14 cellular contexts compared by ENCODE assay signal in the genomic region with DNA sequence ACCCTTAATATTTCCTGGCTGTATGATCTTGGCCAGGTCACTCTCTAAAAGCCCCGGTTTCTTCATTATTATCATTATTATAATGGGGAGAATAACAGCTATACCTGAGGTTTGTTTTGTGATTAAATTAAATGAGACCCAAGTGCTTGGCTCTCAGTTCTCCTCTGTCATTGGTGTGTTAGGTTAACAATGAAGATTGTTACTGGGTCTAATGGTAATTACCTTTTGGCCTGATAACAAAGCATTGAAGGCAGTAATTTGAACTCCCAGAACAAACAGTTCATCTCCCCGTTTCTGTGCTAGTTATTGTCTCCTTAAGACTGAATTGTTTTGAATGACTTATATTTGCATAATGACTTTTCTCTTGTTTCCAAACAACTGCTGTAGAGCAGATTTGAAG. TPM values are rescaled to one million over a fixed set of nuclear protein-coding genes. Genes with fewer than 3 reads are reported as not detected.
DNase-seq lines count a peak whose midpoint lies in the region; ATAC-seq lines count a peak whose summit lies in the region.
"Had no signal": no experiment of that assay in that cellular context is flagged by ENCODE, and none has a peak within 500 bp of the region (broad histone marks: within the 10 kb centered on the region; RNA-seq: fewer than 3 reads in every experiment).

No MANE protein-coding gene starts in this region.

- no peak overlapping the region for H3K23ac ChIP-seq in mesendoderm (ENCODE audit: low read length)

- no peak overlapping the region for H3K56ac ChIP-seq in mesendoderm (ENCODE audit: low read length)

- H2BK120ac ChIP-seq in mesendoderm (ENCODE audit: low read depth, low read length) = no peak overlapping the region

- no peak overlapping the region for H2BK15ac ChIP-seq in mesendoderm (replicated peaks; ENCODE audit: low read depth)

- ATAC-seq in GM18519 (IDR thresholded peaks at IDR 0.05; ENCODE audit: low FRiP score, unreplicated experiment) = no peak

- no peaks in the 10 kb centered on the region for H3K79me1 ChIP-seq in mesendoderm (ENCODE audit: low read length)

- no peaks in the 10 kb centered on the region for H3K4me1 ChIP-seq in mesendoderm (ENCODE audit: control insufficient read depth, low read depth, low read length)
- H3K4me1 ChIP-seq: SJSA1 had no signal

- no peak overlapping the region for H4K5ac ChIP-seq in mesendoderm (ENCODE audit: low read length)

- no peaks in the 10 kb centered on the region for H3K36me3 ChIP-seq in mesendoderm (ENCODE audit: control insufficient read depth, insufficient read depth, low read length)
- H3K36me3 ChIP-seq: SJSA1 had no signal

- H3K9ac ChIP-seq in mesendoderm (ENCODE audit: low read length) = no peak overlapping the region

- no peak overlapping the region for H3K18ac ChIP-seq in mesendoderm (ENCODE audit: low read length)

- no peaks in the 10 kb centered on the region for H3K27me3 ChIP-seq in mesendoderm (ENCODE audit: insufficient read depth, low read length, poor library complexity)
- H3K27me3 ChIP-seq: SJSA1 had no signal

- no peak overlapping the region for H3K27ac ChIP-seq in mesendoderm (ENCODE audit: low read depth, low read length)
- H3K27ac ChIP-seq: SJSA1 had no signal

- no peaks in the 10 kb centered on the region for H3K79me2 ChIP-seq in mesendoderm (ENCODE audit: control insufficient read depth, insufficient read depth, low read length)

- H3K4ac ChIP-seq in mesendoderm (ENCODE audit: low read depth, low read length) = no peak overlapping the region

- in situ Hi-C loops in ACHN (cut with HindIII; ENCODE audit: low pct_ligation_motif_present, low pct_unique_long_range_greater_than_20kb, low sequenced_read_pairs) = no loop called here

- H3K4me3 ChIP-seq in mesendoderm (ENCODE audit: low read length) = no peak overlapping the region
- H3K4me3 ChIP-seq: SJSA1 had no signal

- DNase-seq in NCI-H1105 (lab: John Stamatoyannopoulos, UW) (peak; percentile 14), NCI-H146 treated with DMSO at 0.1 percent for 48 hours (lab: John Stamatoyannopoulos, UW; ENCODE audit: unreplicated experiment) (peak; percentile 74), NCI-H748 (lab: John Stamatoyannopoulos, UW; ENCODE audit: unreplicated experiment) (peak; percentile 89), mesendoderm (peak; percentile 35), ACHN (no peak), NCI-H2171 (lab: John Stamatoyannopoulos, UW) (no peak)
- DNase-seq: Caco-2, DMS153, EL, HFFc6, NCI-H1694 treated with DMSO at 0.1 percent for 48 hours, NCI-H510A treated with DMSO at 0.1 percent for 48 hours had no signal

- no peak overlapping the region for H3K4me2 ChIP-seq in mesendoderm (ENCODE audit: low read length)

- H4K8ac ChIP-seq in mesendoderm (ENCODE audit: low read depth, low read length) = no peak overlapping the region

- H2BK5ac ChIP-seq in mesendoderm (ENCODE audit: low read length) = no peak overlapping the region

- no peak overlapping the region for H2AK5ac ChIP-seq in mesendoderm (ENCODE audit: low read length)

- WGBS in mesendoderm (ENCODE audit: extremely low coverage, insufficient coverage, low lambda C conversion rate) = no CpG with 5 or more reads among the region's 2 CpGs

RNA-seq across cellular contexts. Expression of gene ANAPC4, which starts 6.8 kb away (rescaled TPM):
- polyA plus RNA-seq in mesendoderm (2013, experiment 1 of 2) = 26.0 TPM
- polyA plus RNA-seq in mesendoderm (2013, experiment 2 of 2) = 24.2 TPM

RNA-seq across cellular contexts. Expression of gene ZCCHC4, which starts 57.7 kb away (rescaled TPM):
- polyA plus RNA-seq in mesendoderm (2013, experiment 1 of 2) = 7.1 TPM
- 7.2 TPM for polyA plus RNA-seq in mesendoderm (2013, experiment 2 of 2)

Comparison
In these comparisons a context has a peak if more than half of its experiments do, and no peak if none do; other contexts are left out.
1. DNase-seq: peak in NCI-H1105 (single experiment), NCI-H146 treated with DMSO at 0.1 percent for 48 hours (single experiment), NCI-H748 (single experiment) and mesendoderm (single experiment); none in ACHN (single experiment) and NCI-H2171 (single experiment).